Comparison of ENCODE assay signal across 10 cellular contexts in genomic region chr10:68992721-68993440, GRCh38. TPM values are rescaled to one million over a fixed set of nuclear protein-coding genes. Genes with fewer than 3 reads are reported as not detected.
DNase-seq lines count a peak whose midpoint lies in the region; ATAC-seq and TF ChIP-seq lines count a peak whose summit lies in the region.
"Had no signal": no experiment of that assay in that cellular context is flagged by ENCODE, and none has a peak within 500 bp of the region (broad histone marks: within the 10 kb centered on the region; RNA-seq: fewer than 3 reads in every experiment).

No MANE protein-coding gene starts in this region.

- H3K27ac Mint-ChIP-seq in GM23338, result peak overlapping the region; percentile 3; the same call in 1 of the 2 replicates
- H3K27ac Mint-ChIP-seq: memory B cell had no signal

- H3K27me3 ChIP-seq in GM23338 (ENCODE audit: insufficient read depth), result no peaks in the 10 kb centered on the region
- no peaks in the 10 kb centered on the region for H3K27me3 ChIP-seq in ascending aorta
- no peaks in the 10 kb centered on the region for H3K27me3 ChIP-seq in right atrium auricular region

- H3K4me3 ChIP-seq in GM23338 (no peak overlapping the region), ascending aorta (no peak overlapping the region), right atrium auricular region (no peak overlapping the region)

- H3K9me2 ChIP-seq in GM23338 (ENCODE audit: insufficient read depth), result no peaks in the 10 kb centered on the region

- H3K4me1 ChIP-seq in GM23338 (ENCODE audit: insufficient read depth), result peaks cover 9% of the 10 kb centered on the region; the same call in 1 of the 2 replicates
- peaks cover 5 to 45% of the 10 kb centered on the region in 2 donors for H3K4me1 ChIP-seq in ascending aorta
- H3K4me1 ChIP-seq in right atrium auricular region, result peaks cover 0 to 50% of the 10 kb centered on the region in 2 donors

- intact Hi-C loops in ascending aorta (cut with DNase I), result loop anchor here (5.0 kb wide), 1 partner anchor 414 kb away; no protein-coding TSS in a partner anchor

- H3K4me2 ChIP-seq in GM23338, result no peak overlapping the region

- no peaks in the 10 kb centered on the region for H3K9me3 Mint-ChIP-seq in GM23338
- H3K9me3 Mint-ChIP-seq: memory B cell had no signal

- peaks cover 7% of the 10 kb centered on the region for H3K27me3 Mint-ChIP-seq in GM23338 (ENCODE audit: insufficient read depth, low read depth, poor library complexity)
- H3K27me3 Mint-ChIP-seq: memory B cell had no signal

- no peak for DNase-seq in GM23338 (ENCODE audit: low spot score)
- DNase-seq in ascending aorta (ENCODE audit: low spot score in 2 of 2), result peak in 1 of 2 donors; percentile 82
- no peak for DNase-seq in right atrium auricular region (ENCODE audit: low spot score)
- peak; percentile 24 for DNase-seq in smooth muscle cell of the brain vasculature (ENCODE audit: low read depth, low spot score)
- DNase-seq in activated effector memory CD4-positive, alpha-beta T cell treated with Interleukin-2 at 50 U/mL for 16 hours, result no peak
- no peak for DNase-seq in stimulated activated CD4-positive, alpha-beta T cell treated with anti-CD3 and anti-CD28 coated beads, Interleukin-2, amount 100 ng/mL, for 24 hours
- no peak for DNase-seq in NCI-H187 (lab: John Stamatoyannopoulos, UW)
- no peak for DNase-seq in left lobe of liver (ENCODE audit: low spot score)
- DNase-seq: NCI-H82 had no signal

- H3K27ac ChIP-seq in GM23338 (ENCODE audit: low read depth) (no peak overlapping the region), ascending aorta (peak overlapping the region; percentile 74 to 77), right atrium auricular region (peak overlapping the region; percentile 65)

- ATAC-seq in GM23338 (no peak), left lobe of liver (no peak)

- H3F3A ChIP-seq in GM23338 (replicated peaks; ENCODE audit: low read depth), result no peaks in the 10 kb centered on the region

- H3K36me3 ChIP-seq in GM23338 (ENCODE audit: insufficient read depth) (no peaks in the 10 kb centered on the region), ascending aorta (no peaks in the 10 kb centered on the region), right atrium auricular region (no peaks in the 10 kb centered on the region)

- H3K79me2 ChIP-seq in GM23338 (replicated peaks; ENCODE audit: insufficient read depth), result peaks cover 87% of the 10 kb centered on the region

- H3K9me3 ChIP-seq in ascending aorta (no peaks in the 10 kb centered on the region), right atrium auricular region (no peaks in the 10 kb centered on the region)

- TF ChIP-seq CTCF in GM23338 (conservative IDR thresholded peaks at IDR 0.05; ENCODE audit: low read depth in 2 of 2) (no peak), ascending aorta (IDR thresholded peaks at IDR 0.05) (no peak), right atrium auricular region (IDR thresholded peaks at IDR 0.05) (no peak)

- peaks cover 15% of the 10 kb centered on the region for H3K4me1 Mint-ChIP-seq in GM23338

- H4K20me1 ChIP-seq in GM23338 (replicated peaks; ENCODE audit: insufficient read depth), result peaks cover 15% of the 10 kb centered on the region; the same call in 1 of the 2 replicates

- H3K4me3 Mint-ChIP-seq in GM23338, result no peak overlapping the region; the same call in 2 of the 3 replicates
- H3K4me3 Mint-ChIP-seq: memory B cell had no signal

- H2AFZ ChIP-seq in GM23338, result no peak overlapping the region

- H3K36me3 Mint-ChIP-seq in GM23338 (ENCODE audit: low read depth), result peaks cover 4% of the 10 kb centered on the region; the same call in 1 of the 3 replicates

TF ChIP-seq in GM23338, 12 proteins besides CTCF, POLR2A, EP300 and RAD21:
- no peak for TF ChIP-seq STAT1 (IDR thresholded peaks at IDR 0.05; ENCODE audit: unreplicated experiment)
- no peak for TF ChIP-seq CREB1 (CRISPR knock-in tag; IDR thresholded peaks at IDR 0.05; ENCODE audit: low read depth)
- TF ChIP-seq ZNF331 (CRISPR knock-in tag; IDR thresholded peaks at IDR 0.05; ENCODE audit: low read depth), result no peak
- no peak for TF ChIP-seq EZH2 (IDR thresholded peaks at IDR 0.05; ENCODE audit: low read depth, unreplicated experiment)
- no peak for TF ChIP-seq REST (IDR thresholded peaks at IDR 0.05; ENCODE audit: unreplicated experiment)

RNA-seq across cellular contexts. Expression of gene KIFBP, which starts 4.3 kb away (rescaled TPM):
- total RNA-seq in GM23338 (2014; rRNA removed; shearing (Covaris generic)), result 36.4 and 39.8 TPM in 2 replicates
- polyA plus RNA-seq in GM23338 (2016; fragmentation: Nextera tagmentation; extraction: Ambion mirVana), result 21.9 and 24.5 TPM in 2 replicates
- 25.3 TPM for total RNA-seq in ascending aorta
- 10 to 100 TPM; 36.4 to 48.8 TPM for total RNA-seq in right atrium auricular region
- total RNA-seq in left lobe of liver, result 8.2 TPM

RNA-seq across cellular contexts. Expression of gene DDX21, which starts 36.9 kb away (rescaled TPM):
- total RNA-seq in GM23338 (2014; rRNA removed; shearing (Covaris generic)), result 194 and 209 TPM in 2 replicates
- 130 and 138 TPM in 2 replicates for polyA plus RNA-seq in GM23338 (2016; fragmentation: Nextera tagmentation; extraction: Ambion mirVana)
- 26.5 TPM for total RNA-seq in ascending aorta
- 10 to 100 TPM; 21.4 to 30.0 TPM for total RNA-seq in right atrium auricular region
- total RNA-seq in left lobe of liver, result 14.0 TPM
